8 cellular contexts compared by ENCODE assay signal in the genomic region with DNA sequence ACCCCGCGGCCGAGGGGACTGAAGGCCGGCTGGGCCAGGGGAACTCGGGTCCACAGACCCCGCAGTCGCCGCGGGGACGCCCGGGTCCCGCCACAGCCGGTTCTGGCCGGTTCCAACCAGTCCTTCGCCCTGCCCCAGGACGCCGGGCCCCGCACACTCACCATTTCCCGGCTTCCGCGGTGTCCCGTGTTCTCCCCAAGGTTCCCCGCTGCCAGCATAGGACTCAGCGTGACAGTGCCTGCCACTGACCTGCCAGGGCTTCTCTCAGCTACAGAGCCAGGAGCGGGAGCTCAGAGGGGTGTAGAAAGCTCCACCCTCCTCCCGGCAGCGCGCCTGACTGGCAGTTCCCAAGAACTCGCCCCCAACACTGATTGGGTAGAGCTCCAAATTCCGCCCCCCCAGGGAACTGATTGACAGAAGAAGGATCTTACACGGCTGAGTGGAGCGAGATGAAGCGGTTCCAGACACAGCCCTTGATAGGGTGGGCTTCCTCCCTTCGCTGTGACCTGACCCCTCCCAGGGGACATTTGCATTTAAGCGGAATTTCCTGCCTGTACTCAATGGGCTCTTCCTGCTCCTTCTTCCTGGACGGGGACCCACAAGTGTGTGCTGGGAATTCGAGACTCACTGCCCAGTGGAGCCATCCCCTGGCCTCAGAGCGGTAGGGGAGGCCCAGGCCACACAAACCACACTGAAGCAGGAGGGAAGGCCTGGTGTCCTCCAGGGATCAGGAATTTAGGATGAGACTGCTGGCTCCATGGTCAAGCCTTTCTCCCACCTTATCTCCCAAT. TPM values are rescaled to one million over a fixed set of nuclear protein-coding genes. Genes with fewer than 3 reads are reported as not detected.
DNase-seq lines count a peak whose midpoint lies in the region; ATAC-seq and TF ChIP-seq lines count a peak whose summit lies in the region.

TSS of gene ZNF442 (minus strand) at position 312 of the 791 bp plus-strand sequence. CDS start 2,052 bp downstream, outside the sequence.

- intact Hi-C loops in Right ventricle myocardium superior (cut with DNase I) (loop anchor here (10.0 kb wide), 1 partner anchor 71 kb away; the partner anchor contains the start of gene ZNF44), ovary (cut with DNase I) (loop anchor here in 1 of 4 donors (5.0 kb wide), 1 partner anchor 73 kb away; the partner anchor contains the start of gene ZNF44), thyroid gland (cut with DNase I) (no loop called here)

- WGBS in ovary, 3 donors, result 0 to 2% (median 0%) methylated on average over 15 to 38 of the region's 38 CpGs
- 0% methylated on average over 4 to 22 of the region's 38 CpGs for WGBS in thyroid gland, 2 donors

- no peaks in the 10 kb centered on the region for H4K20me1 ChIP-seq in SU-DHL-6 (ENCODE audit: low read depth, low read length)

- no peaks in the 10 kb centered on the region; the same call in 1 of the 2 replicates for H3K79me2 ChIP-seq in SU-DHL-6 (ENCODE audit: insufficient read depth, low read length)

- no peaks in the 10 kb centered on the region for H3K9me3 Mint-ChIP-seq in activated naive CD8-positive, alpha-beta T cell treated with anti-CD3 and anti-CD28 coated beads, Interleukin-2, amount 50 U/mL, for 24 hours

- no peaks in the 10 kb centered on the region for H3K9me2 ChIP-seq in SU-DHL-6 (replicated peaks; ENCODE audit: insufficient read depth, low read length)

- peak within 1 kb of the TSS; percentile 67 for H3K27ac Mint-ChIP-seq in activated naive CD8-positive, alpha-beta T cell treated with anti-CD3 and anti-CD28 coated beads, Interleukin-2, amount 50 U/mL, for 24 hours

- ATAC-seq in GM21723 (IDR thresholded peaks at IDR 0.05; ENCODE audit: unreplicated experiment), result peak; percentile 97
- ATAC-seq in activated naive CD8-positive, alpha-beta T cell treated with anti-CD3 and anti-CD28 coated beads, Interleukin-2, amount 50 U/mL, for 24 hours, result peak; percentile 99
- peak; percentile 99 for ATAC-seq in Right ventricle myocardium superior (ENCODE audit: poor library complexity)

- H3K27me3 ChIP-seq in SU-DHL-6 (ENCODE audit: low read length), result no peaks in the 10 kb centered on the region
- H3K27me3 ChIP-seq in ovary, result no peaks in the 10 kb centered on the region
- H3K27me3 ChIP-seq in thyroid gland, result no peaks in the 10 kb centered on the region

- TF ChIP-seq CTCF in SU-DHL-6 (IDR thresholded peaks at IDR 0.05; ENCODE audit: insufficient read depth, low read length, poor library complexity, severe bottlenecking), result no peak
- TF ChIP-seq CTCF in ovary (IDR thresholded peaks at IDR 0.05), result peak; percentile 48 to 90 (median 62)
- TF ChIP-seq CTCF in thyroid gland (IDR thresholded peaks at IDR 0.05), result peak in 5 of 6 experiments; percentile 42 to 84 (median 74)

- H3K36me3 ChIP-seq in KOPT-K1 (ENCODE audit: insufficient read depth, low read length), result no peaks in the 10 kb centered on the region
- H3K36me3 ChIP-seq in SU-DHL-6 (ENCODE audit: low read length), result no peaks in the 10 kb centered on the region
- H3K36me3 ChIP-seq in ovary, result no peaks in the 10 kb centered on the region
- H3K36me3 ChIP-seq in thyroid gland, result no peaks in the 10 kb centered on the region

- H3K27ac ChIP-seq in KOPT-K1 (ENCODE audit: low read depth, low read length, poor library complexity, severe bottlenecking) (peak within 1 kb of the TSS; percentile 59), SU-DHL-6 (ENCODE audit: low read depth, low read length) (peak within 1 kb of the TSS; percentile 16), ovary (peak within 1 kb of the TSS; percentile 58 to 95), thyroid gland (peak within 1 kb of the TSS; percentile 52 to 86 (median 67))

- H3K36me3 Mint-ChIP-seq in activated naive CD8-positive, alpha-beta T cell treated with anti-CD3 and anti-CD28 coated beads, Interleukin-2, amount 50 U/mL, for 24 hours (ENCODE audit: low read depth), result peaks cover 6% of the 10 kb centered on the region

- peak within 1 kb of the TSS; percentile 84 for H3K4me3 ChIP-seq in SU-DHL-6 (ENCODE audit: insufficient read depth, low read length, poor library complexity, severe bottlenecking)
- H3K4me3 ChIP-seq in ovary, result peak within 1 kb of the TSS; percentile 69
- H3K4me3 ChIP-seq in thyroid gland (replicated peaks in 1 of 3), result peak within 1 kb of the TSS; percentile 30 to 93 (median 61)

- TF ChIP-seq POLR2A in ovary (IDR thresholded peaks at IDR 0.05) (peak; percentile 87), thyroid gland (IDR thresholded peaks at IDR 0.05) (peak; percentile 45 to 97)

- DNase-seq in DMS79 treated with DMSO at 0.1 percent for 48 hours (lab: John Stamatoyannopoulos, UW) (peak; percentile 99), Right ventricle myocardium superior (peak; percentile 97), ovary (peak; percentile 94 to 98 (median 97)), thyroid gland (peak; percentile 98)
- DNase-seq in activated naive CD8-positive, alpha-beta T cell treated with anti-CD3 and anti-CD28 coated beads, Interleukin-2, amount 50 U/mL, for 24 hours, result peak; percentile 89

- H3K4me1 ChIP-seq in ovary (ENCODE audit: insufficient read depth) (peaks cover 8% of the 10 kb centered on the region), thyroid gland (peaks cover 5 to 8% of the 10 kb centered on the region in 2 donors)

- peak within 1 kb of the TSS; percentile 78 for H3K9ac ChIP-seq in SU-DHL-6 (ENCODE audit: low read length)

- H3F3A ChIP-seq in SU-DHL-6 (ENCODE audit: insufficient read depth), result peaks cover 4% of the 10 kb centered on the region; the same call in 1 of the 2 replicates

- H3K27me3 Mint-ChIP-seq in activated naive CD8-positive, alpha-beta T cell treated with anti-CD3 and anti-CD28 coated beads, Interleukin-2, amount 50 U/mL, for 24 hours, result no peaks in the 10 kb centered on the region

- H3K9me3 ChIP-seq in KOPT-K1 (ENCODE audit: insufficient read depth, low read length, poor library complexity, severe bottlenecking) (peaks cover 13% of the 10 kb centered on the region), SU-DHL-6 (ENCODE audit: insufficient read depth, low read length) (no peaks in the 10 kb centered on the region; the same call in 1 of the 2 replicates), ovary (no peaks in the 10 kb centered on the region), thyroid gland (no peaks in the 10 kb centered on the region)

- peak within 1 kb of the TSS; percentile 72 for H3K4me2 ChIP-seq in SU-DHL-6 (ENCODE audit: low read depth, low read length, poor library complexity, severe bottlenecking)

- peaks cover 16% of the 10 kb centered on the region for H3K4me1 Mint-ChIP-seq in activated naive CD8-positive, alpha-beta T cell treated with anti-CD3 and anti-CD28 coated beads, Interleukin-2, amount 50 U/mL, for 24 hours

- peak within 1 kb of the TSS; percentile 87 for H2AFZ ChIP-seq in SU-DHL-6 (ENCODE audit: low read depth, low read length, severe bottlenecking)

- H3K4me3 Mint-ChIP-seq in activated naive CD8-positive, alpha-beta T cell treated with anti-CD3 and anti-CD28 coated beads, Interleukin-2, amount 50 U/mL, for 24 hours, result peak within 1 kb of the TSS; percentile 92

- no peak for TF ChIP-seq EP300 in ovary (IDR thresholded peaks at IDR 0.05)

RNA-seq across cellular contexts. Expression of gene ZNF442, which starts in this region (rescaled TPM):
- total RNA-seq in Right ventricle myocardium superior, result 2.3 TPM
- total RNA-seq in ovary, result 10 to 100 TPM in 3 of 7 donors, 1 to 10 TPM in 4; 2.4 to 18.9 (median 9.4) TPM
- 1 to 10 TPM; 3.6 to 4.3 TPM for polyA plus RNA-seq in ovary
- 1 to 10 TPM; 3.4 to 6.3 (median 4.3) TPM for total RNA-seq in thyroid gland

Comparison
In these comparisons a context has a peak if more than half of its experiments do, and no peak if none do; other contexts are left out.
1. Peak in every context shown above with its lines: DNase-seq, ATAC-seq, H3K4me3 ChIP-seq and H3K27ac ChIP-seq.
2. H3K27ac ChIP-seq: peak in every context shown above with its lines; median percentile 76 in ovary; 67 in thyroid gland; 59 in KOPT-K1; 16 in SU-DHL-6.